Comparison of ENCODE assay signal across 23 cellular contexts in the genomic region with DNA sequence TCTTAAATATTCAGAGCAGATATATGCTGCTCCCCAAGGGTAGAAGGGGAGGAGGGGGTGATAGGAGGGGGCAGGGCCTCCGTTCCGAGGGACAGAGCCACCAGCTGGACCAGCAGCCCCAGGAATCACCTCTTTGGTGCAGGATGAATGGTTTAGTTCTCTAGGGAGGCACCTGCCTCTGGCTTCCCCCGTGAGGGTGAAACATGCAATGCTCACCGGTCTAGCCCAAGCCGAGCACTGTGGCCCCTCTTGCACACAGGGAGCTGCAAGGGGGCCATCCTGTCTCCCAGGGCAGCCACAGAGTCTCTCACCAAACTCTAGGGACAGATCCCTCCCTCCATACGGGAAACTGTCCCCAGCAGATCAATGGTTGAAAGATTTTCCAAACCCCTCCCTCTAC.
"Had no signal": no experiment of that assay in that cellular context is flagged by ENCODE, and none has a peak within 500 bp of the region (broad histone marks: within the 10 kb centered on the region; RNA-seq: fewer than 3 reads in every experiment).

No MANE protein-coding gene starts in this region.

- H3K9me3 ChIP-seq: esophagus muscularis mucosa, gastroesophageal sphincter, heart right ventricle, lower lobe of right lung, neutrophil, right lobe of liver, transverse colon, upper lobe of right lung, vagina had no signal

- H3K36me3 Mint-ChIP-seq: natural killer cell; stimulated activated naive B cell treated with anti-CD40 and anti-IgM and Interleukin-4, amounts not matched to agents 10 μg/mL and 1 μg/mL and 100 μg/mL, for 72 hours had no signal

- H3K27ac ChIP-seq: esophagus muscularis mucosa, foreskin keratinocyte, gastroesophageal sphincter, heart right ventricle, lower lobe of right lung, neutrophil, parathyroid adenoma, right lobe of liver, transverse colon, upper lobe of right lung, vagina had no signal

- ATAC-seq: foreskin keratinocyte; gastroesophageal sphincter; heart right ventricle; left ventricle myocardium superior; lower lobe of right lung; natural killer cell; stimulated activated naive B cell treated with anti-CD40 and anti-IgM and Interleukin-4, amounts not matched to agents 10 μg/mL and 1 μg/mL and 100 μg/mL, for 72 hours; upper lobe of right lung had no signal

- DNase-seq: effector CD8-positive, alpha-beta T cell; foreskin keratinocyte; heart right ventricle; hippocampal formation; left colon; left ventricle myocardium superior; lower lobe of right lung; natural killer cell; right lobe of liver; small intestine; stimulated activated CD4-positive, alpha-beta T cell treated with anti-CD3 and anti-CD28 coated beads, Interleukin-15, amount 100 ng/mL, for 24 hours; stimulated activated CD4-positive, alpha-beta T cell treated with anti-CD3 and anti-CD28 coated beads, Interleukin-2, amount 100 ng/mL, for 48 hours; stimulated activated naive B cell treated with anti-CD40 and anti-IgM and Interleukin-4, amounts not matched to agents 10 μg/mL and 1 μg/mL and 100 μg/mL, for 72 hours; transverse colon had no signal

- H3K27me3 Mint-ChIP-seq: stimulated activated naive CD8-positive, alpha-beta T cell treated with anti-CD3 and anti-CD28 coated beads, Interleukin-15, Interleukin-2, amounts not matched to agents 100 ng/mL and 50 ng/mL, for 24 hours had no signal

- H3K4me1 Mint-ChIP-seq: natural killer cell had no signal

- H3K4me3 ChIP-seq: esophagus muscularis mucosa, gastroesophageal sphincter, heart right ventricle, lower lobe of right lung, right lobe of liver, transverse colon, upper lobe of right lung, vagina had no signal

- H3K36me3 ChIP-seq: esophagus muscularis mucosa, gastroesophageal sphincter, heart right ventricle, lower lobe of right lung, neutrophil, right lobe of liver, transverse colon, upper lobe of right lung, vagina had no signal

- H3K9me3 Mint-ChIP-seq: dendritic cell treated with granulocyte-macrophage colony-stimulating factor and Interleukin-4, amounts not matched to agents 40 ng/mL and 50 ng/mL, for 4 days; natural killer cell; stimulated activated naive B cell treated with anti-CD40 and anti-IgM and Interleukin-4, amounts not matched to agents 10 μg/mL and 1 μg/mL and 100 μg/mL, for 72 hours; stimulated activated naive CD8-positive, alpha-beta T cell treated with anti-CD3 and anti-CD28 coated beads, Interleukin-15, Interleukin-2, amounts not matched to agents 100 ng/mL and 50 ng/mL, for 24 hours had no signal

- H3K4me3 Mint-ChIP-seq: dendritic cell treated with granulocyte-macrophage colony-stimulating factor and Interleukin-4, amounts not matched to agents 40 ng/mL and 50 ng/mL, for 4 days; natural killer cell; stimulated activated naive B cell treated with anti-CD40 and anti-IgM and Interleukin-4, amounts not matched to agents 10 μg/mL and 1 μg/mL and 100 μg/mL, for 72 hours; stimulated activated naive CD8-positive, alpha-beta T cell treated with anti-CD3 and anti-CD28 coated beads, Interleukin-15, Interleukin-2, amounts not matched to agents 100 ng/mL and 50 ng/mL, for 24 hours had no signal

- H3K4me1 ChIP-seq: gastroesophageal sphincter, lower lobe of right lung, parathyroid adenoma, upper lobe of right lung had no signal

- H3K27ac Mint-ChIP-seq: dendritic cell treated with granulocyte-macrophage colony-stimulating factor and Interleukin-4, amounts not matched to agents 40 ng/mL and 50 ng/mL, for 4 days; natural killer cell; progenitor cell of endocrine pancreas; stimulated activated naive B cell treated with anti-CD40 and anti-IgM and Interleukin-4, amounts not matched to agents 10 μg/mL and 1 μg/mL and 100 μg/mL, for 72 hours; stimulated activated naive CD8-positive, alpha-beta T cell treated with anti-CD3 and anti-CD28 coated beads, Interleukin-15, Interleukin-2, amounts not matched to agents 100 ng/mL and 50 ng/mL, for 24 hours had no signal

- H3K27me3 ChIP-seq: esophagus muscularis mucosa, foreskin keratinocyte, gastroesophageal sphincter, right lobe of liver, transverse colon, upper lobe of right lung, vagina had no signal
